Comparison of ENCODE assay signal across 1 cellular context in genomic region chr17:74922172-74922571, GRCh38.
TF ChIP-seq lines count a peak whose summit lies in the region.

No MANE protein-coding gene starts in this region.

TF ChIP-seq in K562, 482 proteins besides CTCF, POLR2A, EP300 and RAD21:
- TF ChIP-seq ZNF639 (CRISPR knock-in tag; conservative IDR thresholded peaks at IDR 0.05 in 1 of 2, IDR thresholded peaks at IDR 0.05 in 1 of 2) (no peak), MITF (IDR thresholded peaks at IDR 0.05) (no peak), ZBTB7A (IDR thresholded peaks at IDR 0.05; ENCODE audit: borderline replicate concordance, control insufficient read depth, low read depth, low read length) (peak; percentile 13; the same call in 1 of the 2 replicates), MBD1 (CRISPR knock-in tag; IDR thresholded peaks at IDR 0.05) (no peak), NFYB (IDR thresholded peaks at IDR 0.05; ENCODE audit: extremely low read depth, insufficient read length) (no peak)
TF ChIP-seq in K562: peak in this region for 1.
